15 cellular contexts compared by ENCODE assay signal in the genomic region with DNA sequence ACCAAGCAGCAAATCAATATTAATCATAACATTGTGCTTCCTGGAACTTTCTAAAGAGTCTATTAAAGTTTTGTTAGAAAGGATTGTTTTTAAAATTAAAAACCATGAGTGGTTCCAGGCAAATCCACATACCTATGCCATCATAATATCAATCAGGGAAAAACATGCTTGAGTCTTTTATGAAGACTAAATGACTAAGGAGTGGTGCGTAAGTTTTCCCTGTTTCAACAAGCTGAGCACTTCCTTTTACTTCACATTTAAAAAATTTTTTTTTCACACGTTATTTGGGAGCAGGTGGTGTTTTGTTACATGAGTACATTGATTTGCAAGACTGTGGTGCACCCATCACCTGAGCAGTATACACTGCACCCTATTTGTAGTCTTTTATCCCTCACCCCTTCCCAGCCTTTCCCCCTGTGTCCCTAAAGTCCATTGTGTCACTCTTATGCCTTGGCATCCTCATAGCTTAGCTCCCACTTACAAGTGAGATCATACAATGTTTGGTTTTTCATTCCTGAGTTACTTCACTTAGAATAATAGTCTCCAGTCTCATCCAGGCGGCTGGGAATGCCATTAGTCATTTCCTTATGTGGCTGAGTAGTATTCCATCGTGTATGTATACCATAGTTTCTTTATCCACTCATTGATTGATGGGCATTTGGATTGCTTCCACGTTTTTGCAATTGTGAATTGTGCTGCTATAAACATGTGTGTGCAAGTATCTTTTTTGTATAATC.
DNase-seq lines count a peak whose midpoint lies in the region; ATAC-seq and TF ChIP-seq lines count a peak whose summit lies in the region.
"Had no signal": no experiment of that assay in that cellular context is flagged by ENCODE, and none has a peak within 500 bp of the region (broad histone marks: within the 10 kb centered on the region; RNA-seq: fewer than 3 reads in every experiment).

No MANE protein-coding gene starts in this region.

- WGBS in smooth muscle cell (ENCODE audit: low lambda C conversion rate) = 19% methylated on average over 5 of the region's 5 CpGs

- H3F3A ChIP-seq in smooth muscle cell (ENCODE audit: low read depth) = no peaks in the 10 kb centered on the region

- peak overlapping the region; percentile 52 for H3K9ac ChIP-seq in smooth muscle cell (ENCODE audit: low read depth)

- H2AFZ ChIP-seq in smooth muscle cell (ENCODE audit: low read depth) = peak overlapping the region; percentile 23

- H3K79me2 ChIP-seq in smooth muscle cell (ENCODE audit: low read depth) = no peaks in the 10 kb centered on the region

- ATAC-seq in GM18520 (IDR thresholded peaks at IDR 0.05; ENCODE audit: unreplicated experiment) (no peak), HG03571 (IDR thresholded peaks at IDR 0.05; ENCODE audit: unreplicated experiment) (no peak)
- ATAC-seq: activated CD8-positive, alpha-beta T cell treated with anti-CD3 and anti-CD28 coated beads for 36 hours; naive thymus-derived CD8-positive, alpha-beta T cell; stimulated activated effector memory CD8-positive, alpha-beta T cell treated with anti-CD3 and anti-CD28 coated beads, Interleukin-12 subunit alpha, Interleukin-12 subunit beta, amount 100 ng/mL, for 72 hours had no signal

- DNase-seq in HPDE6-E6E7 (ENCODE audit: extremely low spot score) (peak; percentile 6), amniotic epithelial cell (ENCODE audit: low read depth) (peak; percentile 53), fibroblast of villous mesenchyme (ENCODE audit: low read depth) (peak; percentile 5), smooth muscle cell (lab: John Stamatoyannopoulos, UW; ENCODE audit: unreplicated experiment) (no peak), T-helper 1 cell (no peak), GOT3 (lab: John Stamatoyannopoulos, UW) (no peak)
- DNase-seq: activated CD8-positive, alpha-beta T cell treated with anti-CD3 and anti-CD28 coated beads for 36 hours; MV-4-11; naive thymus-derived CD8-positive, alpha-beta T cell; NCI-H2171 treated with DMSO at 0.1 percent for 48 hours; stimulated activated CD4-positive, alpha-beta T cell treated with anti-CD3 and anti-CD28 coated beads, Interleukin-4, amount 100 ng/mL, for 4 hours had no signal

- H3K9me3 ChIP-seq in smooth muscle cell (replicated peaks; ENCODE audit: low read depth) = peaks cover 16% of the 10 kb centered on the region

- H3K4me2 ChIP-seq in smooth muscle cell = peak overlapping the region; percentile 64

- TF ChIP-seq CTCF in fibroblast of villous mesenchyme (IDR thresholded peaks at IDR 0.05; ENCODE audit: insufficient read depth, low read depth, low read length) = no peak
- no peak for TF ChIP-seq CTCF in smooth muscle cell (IDR thresholded peaks at IDR 0.05; ENCODE audit: borderline replicate concordance, insufficient read depth, poor library complexity, severe bottlenecking)

- H4K20me1 ChIP-seq in smooth muscle cell (ENCODE audit: low read depth) = no peaks in the 10 kb centered on the region

- H3K4me3 ChIP-seq in fibroblast of villous mesenchyme (ENCODE audit: low read depth, low read length) (no peak overlapping the region), smooth muscle cell (no peak overlapping the region)
- H3K4me3 ChIP-seq: cardiac muscle cell had no signal

- H3K27me3 ChIP-seq in smooth muscle cell (ENCODE audit: low read depth) = no peaks in the 10 kb centered on the region
- H3K27me3 ChIP-seq: cardiac muscle cell had no signal

- peak overlapping the region; percentile 96 for H3K27ac ChIP-seq in smooth muscle cell (ENCODE audit: low read depth)
- H3K27ac ChIP-seq: cardiac muscle cell had no signal

- H3K4me1 ChIP-seq in smooth muscle cell (ENCODE audit: low read depth) = peaks cover 6% of the 10 kb centered on the region

- peaks cover 6% of the 10 kb centered on the region for H3K36me3 ChIP-seq in smooth muscle cell (ENCODE audit: low read depth)
- H3K36me3 ChIP-seq: cardiac muscle cell had no signal

Comparison
In these comparisons a context has a peak if more than half of its experiments do, and no peak if none do; other contexts are left out.
1. DNase-seq: peak in HPDE6-E6E7 (single experiment), amniotic epithelial cell (single experiment) and fibroblast of villous mesenchyme (single experiment); none in smooth muscle cell (single experiment), T-helper 1 cell (0 of 5) and GOT3 (single experiment).